ENCODE assay signal across 1 cellular context in genomic region chr7:74657692-74658170, GRCh38.
TF ChIP-seq lines count a peak whose summit lies in the region.

Gene GTF2I, plus strand, starts transcription at chr7:74657718. Its CDS starts 31,411 bp downstream, at chr7:74689129.

TF ChIP-seq in H1, 55 proteins besides CTCF, POLR2A, EP300 and RAD21 (continued from another document):
- TF ChIP-seq TAF1 (IDR thresholded peaks at IDR 0.05; ENCODE audit: low read depth, low read length) (peak; percentile 46), GTF2F1 (IDR thresholded peaks at IDR 0.05; ENCODE audit: borderline replicate concordance, low read depth, low read length) (no peak), CHD2 (IDR thresholded peaks at IDR 0.05; ENCODE audit: low read length) (0 out of 2 replicates have a peak, but pooled peaks have one; percentile 2)
TF ChIP-seq in H1: peak in this region for 5.
